In genomic region chrX:115232933-115233496, GRCh38 we compare ENCODE assay signal across 10 cellular contexts. TPM values are rescaled to one million over a fixed set of nuclear protein-coding genes. Genes with fewer than 3 reads are reported as not detected.
A peak's percentile ranks its signal among the peaks of the same experiment; 100 is the strongest.
DNase-seq lines count a peak whose midpoint lies in the region; ATAC-seq and TF ChIP-seq lines count a peak whose summit lies in the region.
"Had no signal": no experiment of that assay in that cellular context is flagged by ENCODE, and none has a peak within 500 bp of the region (broad histone marks: within the 10 kb centered on the region; RNA-seq: fewer than 3 reads in every experiment).

No MANE protein-coding gene starts in this region.

- no peak for TF ChIP-seq POLR2A in esophagus squamous epithelium (IDR thresholded peaks at IDR 0.05)

- TF ChIP-seq CTCF in esophagus squamous epithelium (IDR thresholded peaks at IDR 0.05) = no peak

- H3K4me1 Mint-ChIP-seq in stimulated activated naive CD8-positive, alpha-beta T cell treated with anti-CD3 and anti-CD28 coated beads, Interleukin-15, Interleukin-2, amounts not matched to agents 100 ng/mL and 50 ng/mL, for 24 hours (ENCODE audit: low read depth) = no peaks in the 10 kb centered on the region

- peak overlapping the region; percentile 28 for H2AFZ ChIP-seq in neuron (ENCODE audit: low read depth, low read length)

- H3K27me3 ChIP-seq in esophagus squamous epithelium = peaks cover 0 to 11% (median 0%) of the 10 kb centered on the region in 4 donors
- H3K27me3 ChIP-seq in neuron (ENCODE audit: insufficient read depth, low read length) = peaks cover 5% of the 10 kb centered on the region

- 7 to 18% methylated on average over 6 of the region's 6 CpGs for WGBS in esophagus squamous epithelium, 2 donors

- DNase-seq in stimulated activated naive CD8-positive, alpha-beta T cell treated with anti-CD3 and anti-CD28 coated beads, Interleukin-15, Interleukin-2, amounts not matched to agents 100 U/mL and 50 U/mL, for 24 hours = no peak
- DNase-seq in esophagus squamous epithelium (lab: John Stamatoyannopoulos, UW) (no peak), NCI-H1694 (lab: John Stamatoyannopoulos, UW) (no peak), NCI-H1105 treated with DMSO at 0.1 percent for 48 hours (lab: John Stamatoyannopoulos, UW) (no peak)
- DNase-seq in activated CD4-positive, alpha-beta T cell treated with anti-CD3 and anti-CD28 coated beads for 48 hours = no peak
- DNase-seq: activated T-cell treated with anti-CD3 and anti-CD28 coated beads, Interleukin-2, amount 50 U/mL, for 1 hour; foreskin keratinocyte had no signal

- H3K27ac ChIP-seq in esophagus squamous epithelium = peak overlapping the region in 2 of 4 donors; percentile 64 to 78
- H3K27ac ChIP-seq: foreskin keratinocyte had no signal

- no peak overlapping the region for H3K27ac Mint-ChIP-seq in stimulated activated naive CD8-positive, alpha-beta T cell treated with anti-CD3 and anti-CD28 coated beads, Interleukin-15, Interleukin-2, amounts not matched to agents 100 ng/mL and 50 ng/mL, for 24 hours

- no peak for ATAC-seq in stimulated activated naive CD8-positive, alpha-beta T cell treated with anti-CD3 and anti-CD28 coated beads, Interleukin-15, Interleukin-2, amounts not matched to agents 100 U/mL and 50 U/mL, for 24 hours
- no peak for ATAC-seq in HG03039 (IDR thresholded peaks at IDR 0.05; ENCODE audit: unreplicated experiment)

- H3K4me3 ChIP-seq in esophagus squamous epithelium (peak overlapping the region; percentile 18 to 65 (median 48)), neuron (ENCODE audit: low read length) (peak overlapping the region; percentile 75)

- no peaks in the 10 kb centered on the region for H3K36me3 Mint-ChIP-seq in stimulated activated naive CD8-positive, alpha-beta T cell treated with anti-CD3 and anti-CD28 coated beads, Interleukin-15, Interleukin-2, amounts not matched to agents 100 ng/mL and 50 ng/mL, for 24 hours (ENCODE audit: low read depth)

- H3K4me1 ChIP-seq in esophagus squamous epithelium (no peaks in the 10 kb centered on the region), neuron (ENCODE audit: insufficient read depth, low read length) (peaks cover 7% of the 10 kb centered on the region)
- H3K4me1 ChIP-seq: foreskin keratinocyte had no signal

- no peaks in the 10 kb centered on the region for H3K36me3 ChIP-seq in esophagus squamous epithelium
- H3K36me3 ChIP-seq in neuron (ENCODE audit: insufficient read depth, low read length) = no peaks in the 10 kb centered on the region

- no peaks in the 10 kb centered on the region for H3K9me3 Mint-ChIP-seq in stimulated activated naive CD8-positive, alpha-beta T cell treated with anti-CD3 and anti-CD28 coated beads, Interleukin-15, Interleukin-2, amounts not matched to agents 100 ng/mL and 50 ng/mL, for 24 hours

- peaks cover 33% of the 10 kb centered on the region for H3K27me3 Mint-ChIP-seq in stimulated activated naive CD8-positive, alpha-beta T cell treated with anti-CD3 and anti-CD28 coated beads, Interleukin-15, Interleukin-2, amounts not matched to agents 100 ng/mL and 50 ng/mL, for 24 hours

- H3K9me3 ChIP-seq in esophagus squamous epithelium = no peaks in the 10 kb centered on the region
- no peaks in the 10 kb centered on the region for H3K9me3 ChIP-seq in neuron (ENCODE audit: low read length)

- intact Hi-C loops in esophagus squamous epithelium (cut with DNase I) = no loop called here

- peak overlapping the region; percentile 41 for H3K4me3 Mint-ChIP-seq in stimulated activated naive CD8-positive, alpha-beta T cell treated with anti-CD3 and anti-CD28 coated beads, Interleukin-15, Interleukin-2, amounts not matched to agents 100 ng/mL and 50 ng/mL, for 24 hours

RNA-seq across cellular contexts. Expression of gene LRCH2, which starts 0.9 kb away (rescaled TPM):
- total RNA-seq in esophagus squamous epithelium = 1 to 10 TPM in 1 of 4 donors, under 1 TPM in 3; 0.11 to 3.8 (median 0.45) TPM

RNA-seq across cellular contexts. Expression of gene RBMXL3, which starts 43.8 kb away (rescaled TPM):
- total RNA-seq in esophagus squamous epithelium = not detected
- total RNA-seq: foreskin keratinocyte had no signal

RNA-seq across cellular contexts. Expression of gene LUZP4, which starts 56.5 kb away (rescaled TPM):
- not detected for total RNA-seq in esophagus squamous epithelium
- total RNA-seq: foreskin keratinocyte had no signal
